ENCODE assay signal across 8 cellular contexts in genomic region chr13:114078501-114079451, GRCh38. TPM values are rescaled to one million over a fixed set of nuclear protein-coding genes. Genes with fewer than 3 reads are reported as not detected.
A peak's percentile ranks its signal among the peaks of the same experiment; 100 is the strongest.
DNase-seq lines count a peak whose midpoint lies in the region; ATAC-seq and TF ChIP-seq lines count a peak whose summit lies in the region.

No MANE protein-coding gene starts in this region.

- H3K4me1 ChIP-seq in H9 (ENCODE audit: insufficient read depth, low read length), result no peaks in the 10 kb centered on the region; the same call in 1 of the 2 replicates
- H3K4me1 ChIP-seq in heart left ventricle, result peaks cover 0 to 28% (median 7%) of the 10 kb centered on the region in 12 donors
- H3K4me1 ChIP-seq in skeletal muscle satellite cell (ENCODE audit: control insufficient read depth, insufficient read depth, low read length), result peaks cover 25% of the 10 kb centered on the region
- no peaks in the 10 kb centered on the region for H3K4me1 ChIP-seq in testis

- H2BK120ac ChIP-seq in H9 (ENCODE audit: low read depth, low read length, poor library complexity, severe bottlenecking), result no peak overlapping the region

- no peak overlapping the region for H2BK20ac ChIP-seq in H9 (ENCODE audit: low read depth, low read length, poor library complexity, severe bottlenecking)

- WGBS in H9 (ENCODE audit: extremely low coverage, insufficient read length, low lambda C conversion rate), result no CpG with 5 or more reads among the region's 38 CpGs
- WGBS in heart left ventricle, 4 donors, result 79 to 87% (median 82%) methylated on average over 37 to 38 of the region's 38 CpGs
- 92 to 93% methylated on average over 24 to 36 of the region's 38 CpGs for WGBS in testis, 2 donors

- H3K36me3 Mint-ChIP-seq in H9 (ENCODE audit: insufficient read depth in 1 of 3, low read depth in 3 of 3), result 0 out of 7 replicates have a peak, but pooled peaks cover 0 to 3% (median 2%) of the 10 kb centered on the region in 3 experiments
- peaks cover 0 to 2% of the 10 kb centered on the region in 2 donors for H3K36me3 Mint-ChIP-seq in activated T-cell treated with anti-CD3 and anti-CD28 coated beads, Interleukin-2, amount 50 U/mL, for 72 hours (ENCODE audit: insufficient read depth in 2 of 2)

- no peak overlapping the region for H3K4me3 Mint-ChIP-seq in H9
- peak overlapping the region in 1 of 2 donors; percentile 11 for H3K4me3 Mint-ChIP-seq in activated T-cell treated with anti-CD3 and anti-CD28 coated beads, Interleukin-2, amount 50 U/mL, for 72 hours

- no peak for TF ChIP-seq POLR2A in heart left ventricle (IDR thresholded peaks at IDR 0.05)
- TF ChIP-seq POLR2A in testis (IDR thresholded peaks at IDR 0.05), result no peak

- peaks cover 0 to 4% of the 10 kb centered on the region in 2 experiments; a peak in 1 of 5 replicates for H3K9me3 Mint-ChIP-seq in H9
- no peaks in the 10 kb centered on the region for H3K9me3 Mint-ChIP-seq in activated T-cell treated with anti-CD3 and anti-CD28 coated beads, Interleukin-2, amount 50 U/mL, for 72 hours

- H4K5ac ChIP-seq in H9 (ENCODE audit: insufficient read length, low read depth, low read length), result no peak overlapping the region

- H3K56ac ChIP-seq in H9 (ENCODE audit: insufficient read length, low read depth, low read length), result no peak overlapping the region

- H3K23ac ChIP-seq in H9 (ENCODE audit: insufficient read length, low read depth, low read length), result no peak overlapping the region

- intact Hi-C loops in heart left ventricle (cut with DNase I) (no loop called here), testis (cut with DNase I; ENCODE audit: low total_unique reads) (no loop called here)

- H2BK15ac ChIP-seq in H9 (ENCODE audit: low read depth, low read length), result no peak overlapping the region

- H3K27me3 ChIP-seq in H9 (ENCODE audit: insufficient read depth, low read length), result no peaks in the 10 kb centered on the region
- no peaks in the 10 kb centered on the region for H3K27me3 ChIP-seq in heart left ventricle
- H3K27me3 ChIP-seq in skeletal muscle satellite cell (ENCODE audit: control insufficient read depth, insufficient read depth, low read length), result no peaks in the 10 kb centered on the region
- no peaks in the 10 kb centered on the region for H3K27me3 ChIP-seq in testis

- no peak overlapping the region for H3T11ph ChIP-seq in H9 (ENCODE audit: low read length)

- no peak overlapping the region for H4K8ac ChIP-seq in H9 (replicated peaks; ENCODE audit: insufficient read length, low read depth, low read length)

- peaks cover 2% of the 10 kb centered on the region; the same call in 1 of the 2 replicates for H3K79me2 ChIP-seq in H9 (ENCODE audit: insufficient read depth, low read length)

- H2AK5ac ChIP-seq in H9 (ENCODE audit: insufficient read length, low read length), result no peak overlapping the region

- DNase-seq in H9, result no peak
- no peak for DNase-seq in activated T-cell treated with anti-CD3 and anti-CD28 coated beads, Interleukin-2, amount 50 U/mL, for 72 hours
- DNase-seq in heart left ventricle, result peak in 4 of 5 donors; percentile 29 to 71 (median 62)
- no peak for DNase-seq in midbrain (lab: John Stamatoyannopoulos, UW)
- DNase-seq in testis, result no peak
- DNase-seq in hippocampal formation (lab: John Stamatoyannopoulos, UW), result no peak

- H3K27me3 Mint-ChIP-seq in H9 (ENCODE audit: low read depth), result peaks cover 2% of the 10 kb centered on the region; the same call in 1 of the 2 replicates
- H3K27me3 Mint-ChIP-seq in activated T-cell treated with anti-CD3 and anti-CD28 coated beads, Interleukin-2, amount 50 U/mL, for 72 hours (ENCODE audit: low read depth), result no peaks in the 10 kb centered on the region

- H3K36me3 ChIP-seq in heart left ventricle (peaks cover 0 to 9% (median 0%) of the 10 kb centered on the region in 9 donors), skeletal muscle satellite cell (ENCODE audit: insufficient read depth, low read length) (peaks cover 31% of the 10 kb centered on the region), testis (ENCODE audit: low read depth, missing control alignments) (no peaks in the 10 kb centered on the region)

- H3K4me2 ChIP-seq in H9 (ENCODE audit: insufficient read depth, insufficient read length, low read length) (no peak overlapping the region), skeletal muscle satellite cell (ENCODE audit: low read length) (peak overlapping the region; percentile 44)

- H3K23me2 ChIP-seq in H9 (ENCODE audit: insufficient read length, low read depth, low read length, poor library complexity, severe bottlenecking), result no peaks in the 10 kb centered on the region

- H3K9ac ChIP-seq in H9 (ENCODE audit: extremely low read depth, insufficient read length, low read length) (no peak overlapping the region), skeletal muscle satellite cell (ENCODE audit: low read depth, low read length) (peak overlapping the region; percentile 25)

- H3K18ac ChIP-seq in H9 (ENCODE audit: insufficient read length, low read depth, low read length), result peak overlapping the region; percentile 19

- peaks cover 7 to 29% of the 10 kb centered on the region in 2 experiments for H3K4me1 Mint-ChIP-seq in H9
- peaks cover 30% of the 10 kb centered on the region for H3K4me1 Mint-ChIP-seq in activated T-cell treated with anti-CD3 and anti-CD28 coated beads, Interleukin-2, amount 50 U/mL, for 72 hours (ENCODE audit: low read depth)

- ATAC-seq in activated T-cell treated with anti-CD3 and anti-CD28 coated beads, Interleukin-2, amount 50 U/mL, for 72 hours (replicated peaks in 1 of 2), result peak; percentile 20 to 45
- ATAC-seq in heart left ventricle (peak; percentile 65 to 86 (median 84)), HG03354 (IDR thresholded peaks at IDR 0.05; ENCODE audit: poor library complexity, severe bottlenecking, unreplicated experiment) (no peak)

- H2AFZ ChIP-seq in H9 (ENCODE audit: low read length), result no peak overlapping the region

- H4K20me1 ChIP-seq in H9 (ENCODE audit: control insufficient read depth, insufficient read depth, insufficient read length), result no peaks in the 10 kb centered on the region

- H3K79me1 ChIP-seq in H9 (ENCODE audit: insufficient read depth, low read depth, low read length, poor library complexity, severe bottlenecking), result no peaks in the 10 kb centered on the region

- no peak overlapping the region for H2BK12ac ChIP-seq in H9 (ENCODE audit: insufficient read length, low read depth, low read length)

- H3K27ac ChIP-seq in H9 (ENCODE audit: insufficient read length, low read depth, low read length) (no peak overlapping the region), heart left ventricle (peak overlapping the region in 9 of 12 donors; percentile 31 to 64 (median 49)), testis (no peak overlapping the region)

- H3K14ac ChIP-seq in H9 (ENCODE audit: insufficient read depth, low read length), result peak overlapping the region; percentile 36; the same call in 1 of the 2 replicates

- H3K27ac Mint-ChIP-seq in H9, result no peak overlapping the region; a peak in 1 of 7 replicates
- peak overlapping the region; percentile 81 for H3K27ac Mint-ChIP-seq in activated T-cell treated with anti-CD3 and anti-CD28 coated beads, Interleukin-2, amount 50 U/mL, for 72 hours

- no peak overlapping the region for H4K91ac ChIP-seq in H9 (ENCODE audit: insufficient read length, low read depth, low read length)

- H3K4me3 ChIP-seq in heart left ventricle, result no peak overlapping the region
- H3K4me3 ChIP-seq in skeletal muscle satellite cell (ENCODE audit: low read length), result no peak overlapping the region
- no peak overlapping the region for H3K4me3 ChIP-seq in testis

- H2BK5ac ChIP-seq in H9 (ENCODE audit: insufficient read length, low read length), result no peak overlapping the region

- H3K9me3 ChIP-seq in H9 (ENCODE audit: control insufficient read depth, low read depth, low read length) (no peaks in the 10 kb centered on the region), heart left ventricle (no peaks in the 10 kb centered on the region), skeletal muscle satellite cell (replicated peaks; ENCODE audit: low read length) (no peaks in the 10 kb centered on the region), testis (no peaks in the 10 kb centered on the region)

- no peak overlapping the region; the same call in 1 of the 2 replicates for H3K4ac ChIP-seq in H9 (ENCODE audit: low read depth, low read length)

- no peak for TF ChIP-seq CTCF in H9 (conservative IDR thresholded peaks at IDR 0.05)
- no peak for TF ChIP-seq CTCF in heart left ventricle (IDR thresholded peaks at IDR 0.05)
- no peak for TF ChIP-seq CTCF in testis (IDR thresholded peaks at IDR 0.05)

RNA-seq across cellular contexts. Expression of gene RASA3, which starts 53.6 kb away (rescaled TPM):
- total RNA-seq in H9 (2021), result 11.7 and 12.3 TPM in 2 replicates
- 10 to 100 TPM; 39.2 to 48.9 TPM for total RNA-seq in activated T-cell treated with anti-CD3 and anti-CD28 coated beads, Interleukin-2, amount 50 U/mL, for 72 hours
- 10 to 100 TPM in 5 of 9 donors, 1 to 10 TPM in 4; 7.2 to 24.2 (median 10.5) TPM for total RNA-seq in heart left ventricle
- 1 to 10 TPM; 4.8 to 9.0 TPM for polyA plus RNA-seq in heart left ventricle
- total RNA-seq in skeletal muscle satellite cell (2012; rRNA removed), result 33.2 and 35.2 TPM in 2 replicates
- 10 to 100 TPM; 16.4 to 21.6 TPM for total RNA-seq in testis
- 13.2 TPM for polyA plus RNA-seq in testis (ENCODE audit: insufficient read depth, low read depth, low replicate concordance)

Comparison
In these comparisons a context has a peak if more than half of its experiments do, and no peak if none do; other contexts are left out.
1. DNase-seq: peak in heart left ventricle (4 of 5); none in H9 (single experiment), activated T-cell treated with anti-CD3 and anti-CD28 coated beads, Interleukin-2, amount 50 U/mL, for 72 hours (0 of 2), midbrain (single experiment), testis (single experiment) and hippocampal formation (0 of 2).
2. H3K27ac ChIP-seq: peak in heart left ventricle (9 of 12); none in H9 (single experiment) and testis (0 of 2).